In the genomic region with DNA sequence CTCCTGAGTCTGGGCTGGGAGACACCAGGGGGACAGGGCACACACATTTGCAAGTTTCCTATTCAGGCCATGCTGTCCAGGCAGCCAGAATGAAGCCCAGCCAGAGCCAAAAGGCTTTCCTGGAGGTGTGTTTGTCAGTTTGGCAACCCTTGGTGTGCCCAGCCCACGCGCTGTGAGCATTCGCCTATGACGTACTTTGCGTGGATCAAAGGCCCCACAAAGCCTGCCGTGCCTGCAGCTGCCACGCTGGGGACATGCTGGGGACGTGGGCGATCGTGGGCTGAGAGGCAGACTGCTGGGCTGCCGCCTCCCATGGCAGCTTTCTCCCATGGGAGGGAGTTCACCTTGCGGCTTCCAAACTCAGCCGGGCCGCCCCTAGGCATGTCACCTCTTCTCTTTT, we compare ENCODE assay signal across 15 cellular contexts. TPM values are rescaled to one million over a fixed set of nuclear protein-coding genes. Genes with fewer than 3 reads are reported as not detected.
A peak's percentile ranks its signal among the peaks of the same experiment; 100 is the strongest.
DNase-seq lines count a peak whose midpoint lies in the region; ATAC-seq lines count a peak whose summit lies in the region.
"Had no signal": no experiment of that assay in that cellular context is flagged by ENCODE, and none has a peak within 500 bp of the region (broad histone marks: within the 10 kb centered on the region; RNA-seq: fewer than 3 reads in every experiment).

No MANE protein-coding gene starts in this region.

- peaks cover 24% of the 10 kb centered on the region for H3K36me3 Mint-ChIP-seq in T-cell

- no peaks in the 10 kb centered on the region for H3K9me3 Mint-ChIP-seq in T-cell

- no peaks in the 10 kb centered on the region for H3K27me3 Mint-ChIP-seq in T-cell

- H3K27ac Mint-ChIP-seq in T-cell, result peak overlapping the region; percentile 85 to 91
- H3K27ac Mint-ChIP-seq: progenitor cell of endocrine pancreas had no signal

- peak in 32 of 34 experiments; percentile 40 to 85 (median 74) for DNase-seq in T-cell
- peak; percentile 57 for DNase-seq in activated T-cell treated with anti-CD3 and anti-CD28 coated beads for 4 hours
- DNase-seq in cerebellum (ENCODE audit: low spot score), result peak; percentile 55
- peak; percentile 56 to 63 for DNase-seq in stimulated activated CD4-positive, alpha-beta T cell treated with anti-CD3 and anti-CD28 coated beads, Interleukin-2, amount 100 ng/mL, for 24 hours
- DNase-seq in activated gamma-delta T cell treated with Interleukin-2 at 50 U/mL for 16 hours, result no peak
- DNase-seq: body of pancreas, foreskin melanocyte, midbrain, NCI-H187 treated with DMSO at 0.1 percent for 48 hours, NCI-H526 treated with DMSO at 0.1 percent for 48 hours had no signal

- POLR2A ChIA-PET in T-cell (lab: Charles Lee), result interaction anchor here in 1 of 2 donors (1.0 kb wide), 1 partner anchor 17 kb away, joined by 3 read pairs; no protein-coding TSS in a partner anchor

- H3K4me3 Mint-ChIP-seq in T-cell, result peak overlapping the region in 2 of 3 donors; percentile 39 to 64

- CTCF ChIA-PET in T-cell (lab: Charles Lee), result interaction anchor here (0.5 to 1.7 kb wide), 4 partner anchors 12 to 57 kb away, joined by 3 to 6 read pairs (median 4); partner anchors contain the start of gene CD247 (in 1 of the 2)

- peak; percentile 45 to 82 (median 56) for ATAC-seq in T-cell (replicated peaks in 1 of 4)
- ATAC-seq in HG03521 (IDR thresholded peaks at IDR 0.05; ENCODE audit: unreplicated experiment), result no peak
- ATAC-seq in GM21381 (IDR thresholded peaks at IDR 0.05; ENCODE audit: unreplicated experiment), result no peak
- ATAC-seq in HG03175 (IDR thresholded peaks at IDR 0.05; ENCODE audit: unreplicated experiment), result no peak
- ATAC-seq: body of pancreas, GM12878 had no signal

- peaks cover 82 to 90% (median 89%) of the 10 kb centered on the region in 3 donors for H3K4me1 Mint-ChIP-seq in T-cell

RNA-seq across cellular contexts. Expression of gene CD247, which starts 57.5 kb away (rescaled TPM):
- total RNA-seq in T-cell (100 to 1,000 TPM; 324 to 414 (median 385) TPM), cerebellum (0.82 TPM)
- total RNA-seq: progenitor cell of endocrine pancreas had no signal

Comparison
In these comparisons a context has a peak if more than half of its experiments do, and no peak if none do; other contexts are left out.
1. ATAC-seq: peak in T-cell (4 of 4); none in HG03521 (single experiment), GM21381 (single experiment) and HG03175 (single experiment).
2. RNA of gene CD247, which starts 57.5 kb away (total RNA-seq): 324 to 414 TPM in T-cell; 0.82 TPM in cerebellum (single experiment); every median in the first group is over 100 times any median in the second.